In genomic region chr3:87503901-87504498, GRCh38 we compare ENCODE assay signal across 8 cellular contexts.
DNase-seq lines count a peak whose midpoint lies in the region; ATAC-seq and TF ChIP-seq lines count a peak whose summit lies in the region.

No MANE protein-coding gene starts in this region.

- intact Hi-C loops in mammary epithelial cell (cut with micrococcal nuclease) = loop anchor here (1.0 to 10.0 kb wide), 8 partner anchors 69 to 729 kb away; no protein-coding TSS in a partner anchor

- dilution Hi-C loops in mammary epithelial cell (cut with HindIII; ENCODE audit: low sequenced_read_pairs) = no loop called here

- H3K79me2 ChIP-seq in mammary epithelial cell (ENCODE audit: insufficient read depth, low read length) = no peaks in the 10 kb centered on the region

- no peak overlapping the region for H2AFZ ChIP-seq in mammary epithelial cell (ENCODE audit: low read depth, low read length)

- H4K20me1 ChIP-seq in mammary epithelial cell (ENCODE audit: insufficient read depth, low read length) = no peaks in the 10 kb centered on the region

- no TSS peak for BruUV-seq in mammary epithelial cell (replicated peaks; lab: Mats Ljungman, UMichigan)

- TF ChIP-seq CTCF in GM20000 (IDR thresholded peaks at IDR 0.05; ENCODE audit: extremely low read depth, missing control alignments) = peak; percentile 20
- TF ChIP-seq CTCF in mammary epithelial cell (conservative IDR thresholded peaks at IDR 0.05 in 1 of 2, IDR thresholded peaks at IDR 0.05 in 1 of 2; ENCODE audit: extremely low read depth in 1 of 2, insufficient read depth in 1 of 2, low read depth in 1 of 2, low read length in 2 of 2) = peak; percentile 81 to 90

- in situ Hi-C loops in mammary epithelial cell (cut with MboI; ENCODE audit: low sequenced_read_pairs in 2 of 2) = loop anchor here (5.0 to 10.0 kb wide), 3 partner anchors 159 to 202 kb away; no protein-coding TSS in a partner anchor

- H3K4me1 ChIP-seq in mammary epithelial cell (ENCODE audit: insufficient read depth, low read length) = no peaks in the 10 kb centered on the region

- DNase-seq in ELF-1 (ENCODE audit: low read depth, low spot score) (peak; percentile 23), GM20000 (ENCODE audit: low spot score) (peak; percentile 31), NCI-H82 (lab: John Stamatoyannopoulos, UW) (peak; percentile 71), mammary epithelial cell (peak; percentile 70), medulla oblongata (ENCODE audit: extremely low spot score) (peak; percentile 46), NCI-H1048 (lab: John Stamatoyannopoulos, UW) (no peak)
- no peak for DNase-seq in activated T-cell treated with anti-CD3 and anti-CD28 coated beads, Interleukin-2, amount 50 U/mL, for 1 hour

- 5% methylated on average over 8 of the region's 8 CpGs for WGBS in mammary epithelial cell (ENCODE audit: low coverage, missing lambda C conversion rate)

- no peaks in the 10 kb centered on the region for H3K27me3 ChIP-seq in mammary epithelial cell (ENCODE audit: insufficient read depth, low read length)

- CTCF ChIA-PET in mammary epithelial cell (lab: Charles Lee; ENCODE audit: low non-redundant PET) = interaction anchor here (0.5 to 0.6 kb wide), 3 partner anchors 153 to 499 kb away, joined by 3 to 4 read pairs (median 3); no protein-coding TSS in a partner anchor

- H3K9ac ChIP-seq in mammary epithelial cell (ENCODE audit: insufficient read depth, low read length) = no peak overlapping the region

- no peaks in the 10 kb centered on the region for H3K36me3 ChIP-seq in mammary epithelial cell (ENCODE audit: insufficient read depth, low read length)

- H3K9me3 ChIP-seq in mammary epithelial cell (replicated peaks; ENCODE audit: insufficient read depth, low read length) = no peaks in the 10 kb centered on the region

- no peak overlapping the region for H3K4me3 ChIP-seq in mammary epithelial cell (replicated peaks in 1 of 3; ENCODE audit: insufficient read depth in 1 of 3, low read depth in 2 of 3, low read length in 3 of 3)

- no peak overlapping the region for H3K27ac ChIP-seq in mammary epithelial cell (ENCODE audit: insufficient read depth, low read depth, low read length)

- H3K4me2 ChIP-seq in mammary epithelial cell (ENCODE audit: insufficient read depth, low read depth, low read length) = peak overlapping the region; percentile 67

- peak; percentile 80 for ATAC-seq in HG03460 (IDR thresholded peaks at IDR 0.05; ENCODE audit: unreplicated experiment)

Comparison
In these comparisons a context has a peak if more than half of its experiments do, and no peak if none do; other contexts are left out.
1. DNase-seq: peak in ELF-1 (single experiment), GM20000 (single experiment), NCI-H82 (single experiment), mammary epithelial cell (single experiment) and medulla oblongata (single experiment); none in NCI-H1048 (single experiment) and activated T-cell treated with anti-CD3 and anti-CD28 coated beads, Interleukin-2, amount 50 U/mL, for 1 hour (single experiment).